1 cellular context compared by ENCODE assay signal in genomic region chr12:124188059-124188458, GRCh38.
TF ChIP-seq lines count a peak whose summit lies in the region.

No MANE protein-coding gene starts in this region.

TF ChIP-seq in WTC11, 78 proteins besides CTCF, POLR2A, EP300 and RAD21 (continued from another document):
- TF ChIP-seq PRDM15 (CRISPR knock-in tag; IDR thresholded peaks at IDR 0.05) (no peak), ZBTB43 (CRISPR knock-in tag; IDR thresholded peaks at IDR 0.05) (no peak), ZNF423 (CRISPR knock-in tag; IDR thresholded peaks at IDR 0.05) (no peak), AR (CRISPR knock-in tag; IDR thresholded peaks at IDR 0.05) (no peak), E2F4 (CRISPR knock-in tag; IDR thresholded peaks at IDR 0.05; ENCODE audit: borderline replicate concordance, low read depth) (no peak), GTF2I (CRISPR knock-in tag; conservative IDR thresholded peaks at IDR 0.05) (no peak), NFATC4 (CRISPR knock-in tag; IDR thresholded peaks at IDR 0.05) (no peak)
